ENCODE assay signal across 2 cellular contexts in the genomic region with DNA sequence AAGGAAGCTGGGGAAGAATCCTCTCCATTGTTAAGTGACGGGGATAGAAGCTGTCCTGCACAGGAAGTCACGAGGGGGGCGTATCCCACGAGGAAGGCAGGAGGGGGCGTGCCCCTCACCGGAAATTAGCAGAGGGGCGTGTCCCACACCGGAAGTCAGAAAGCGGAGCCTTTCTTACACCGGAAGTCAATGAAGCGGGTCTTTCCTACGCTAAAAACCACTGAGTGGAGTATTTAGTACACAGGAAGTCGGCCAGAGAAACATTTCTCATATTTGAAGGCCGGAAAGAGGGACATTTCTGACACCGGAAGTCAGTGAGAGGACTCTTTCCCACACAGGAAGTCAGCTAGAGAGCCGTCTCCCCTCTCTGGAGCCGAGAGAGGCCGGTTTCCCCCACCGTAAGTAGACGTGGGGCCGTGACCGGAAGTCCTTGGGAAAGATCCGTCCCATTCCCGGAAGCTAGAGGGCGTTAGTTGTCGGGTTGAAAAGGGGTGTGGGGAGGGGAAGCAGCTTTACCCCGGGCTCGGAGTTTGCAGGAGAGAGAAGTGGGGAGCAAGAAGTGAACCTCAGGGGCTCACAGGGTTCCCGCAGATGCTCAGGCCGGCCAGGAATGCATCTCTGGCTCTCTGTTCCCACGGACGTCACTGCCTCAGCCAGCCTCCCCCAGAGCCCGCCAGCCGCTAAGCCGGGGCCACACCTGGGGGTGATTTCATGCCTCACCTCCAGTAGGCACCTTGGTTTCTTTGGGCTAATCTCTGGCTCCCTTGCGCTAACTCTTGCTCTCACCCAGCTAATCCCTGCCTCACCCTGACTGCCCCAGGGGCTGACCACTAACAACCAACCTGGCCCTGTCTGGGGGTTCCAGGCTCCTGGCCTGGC.
TF ChIP-seq lines count a peak whose summit lies in the region.

No MANE protein-coding gene starts in this region.

TF ChIP-seq in IMR-90, 13 proteins besides CTCF, POLR2A, EP300 and RAD21 (continued from another document):
- TF ChIP-seq CEBPB (IDR thresholded peaks at IDR 0.05; ENCODE audit: low read depth, low read length) (peak; percentile 28; the same call in 1 of the 2 replicates), ELK1 (IDR thresholded peaks at IDR 0.05; ENCODE audit: borderline replicate concordance, low read depth, low read length) (no peak), NFE2L2 (IDR thresholded peaks at IDR 0.05; ENCODE audit: low read depth, low read length) (no peak), CHD1 (IDR thresholded peaks at IDR 0.05; ENCODE audit: low read depth, low read length) (no peak), RFX5 (IDR thresholded peaks at IDR 0.05; ENCODE audit: low read depth, low read length) (no peak), FOS (IDR thresholded peaks at IDR 0.05; ENCODE audit: low read depth, low read length) (no peak), SMC3 (IDR thresholded peaks at IDR 0.05; ENCODE audit: low read depth, low read length) (no peak), MAZ (IDR thresholded peaks at IDR 0.05; ENCODE audit: borderline replicate concordance, low read depth, low read length) (peak; percentile 36; the same call in 1 of the 2 replicates)

TF ChIP-seq in PFSK-1, 5 proteins besides CTCF, POLR2A, EP300 and RAD21:
- TF ChIP-seq, protein P1, sequence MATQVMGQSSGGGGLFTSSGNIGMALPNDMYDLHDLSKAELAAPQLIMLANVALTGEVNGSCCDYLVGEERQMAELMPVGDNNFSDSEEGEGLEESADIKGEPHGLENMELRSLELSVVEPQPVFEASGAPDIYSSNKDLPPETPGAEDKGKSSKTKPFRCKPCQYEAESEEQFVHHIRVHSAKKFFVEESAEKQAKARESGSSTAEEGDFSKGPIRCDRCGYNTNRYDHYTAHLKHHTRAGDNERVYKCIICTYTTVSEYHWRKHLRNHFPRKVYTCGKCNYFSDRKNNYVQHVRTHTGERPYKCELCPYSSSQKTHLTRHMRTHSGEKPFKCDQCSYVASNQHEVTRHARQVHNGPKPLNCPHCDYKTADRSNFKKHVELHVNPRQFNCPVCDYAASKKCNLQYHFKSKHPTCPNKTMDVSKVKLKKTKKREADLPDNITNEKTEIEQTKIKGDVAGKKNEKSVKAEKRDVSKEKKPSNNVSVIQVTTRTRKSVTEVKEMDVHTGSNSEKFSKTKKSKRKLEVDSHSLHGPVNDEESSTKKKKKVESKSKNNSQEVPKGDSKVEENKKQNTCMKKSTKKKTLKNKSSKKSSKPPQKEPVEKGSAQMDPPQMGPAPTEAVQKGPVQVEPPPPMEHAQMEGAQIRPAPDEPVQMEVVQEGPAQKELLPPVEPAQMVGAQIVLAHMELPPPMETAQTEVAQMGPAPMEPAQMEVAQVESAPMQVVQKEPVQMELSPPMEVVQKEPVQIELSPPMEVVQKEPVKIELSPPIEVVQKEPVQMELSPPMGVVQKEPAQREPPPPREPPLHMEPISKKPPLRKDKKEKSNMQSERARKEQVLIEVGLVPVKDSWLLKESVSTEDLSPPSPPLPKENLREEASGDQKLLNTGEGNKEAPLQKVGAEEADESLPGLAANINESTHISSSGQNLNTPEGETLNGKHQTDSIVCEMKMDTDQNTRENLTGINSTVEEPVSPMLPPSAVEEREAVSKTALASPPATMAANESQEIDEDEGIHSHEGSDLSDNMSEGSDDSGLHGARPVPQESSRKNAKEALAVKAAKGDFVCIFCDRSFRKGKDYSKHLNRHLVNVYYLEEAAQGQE (IDR thresholded peaks at IDR 0.05; ENCODE audit: insufficient read depth in 1 of 2, low read depth in 2 of 2, low read length in 2 of 2) = no peak
- 0 out of 2 replicates have a peak, but pooled peaks have one; percentile 35 for TF ChIP-seq SIN3A (IDR thresholded peaks at IDR 0.05; ENCODE audit: borderline replicate concordance, insufficient read depth, low read length)
- peak; percentile 17 for TF ChIP-seq FOXP2 (optimal IDR thresholded peaks at IDR 0.05; ENCODE audit: borderline replicate concordance, extremely low read depth, extremely low read length, insufficient read depth)
- TF ChIP-seq POLR2AphosphoS5 (IDR thresholded peaks at IDR 0.05; ENCODE audit: low read depth, low read length) = peak; percentile 53; the same call in 1 of the 2 replicates
- TF ChIP-seq TAF1 (IDR thresholded peaks at IDR 0.05; ENCODE audit: borderline replicate concordance, insufficient read depth, low read length) = 0 out of 2 replicates have a peak, but pooled peaks have one; percentile 27
TF ChIP-seq in PFSK-1: peak in this region for 4.
